In genomic region chr1:38013027-38013588, GRCh38 we compare ENCODE assay signal across 1 cellular context.
TF ChIP-seq lines count a peak whose summit lies in the region.

No MANE protein-coding gene starts in this region.

TF ChIP-seq in K562, 482 proteins besides CTCF, POLR2A, EP300 and RAD21 (continued from another document and continues in another):
- TF ChIP-seq, protein P1, sequence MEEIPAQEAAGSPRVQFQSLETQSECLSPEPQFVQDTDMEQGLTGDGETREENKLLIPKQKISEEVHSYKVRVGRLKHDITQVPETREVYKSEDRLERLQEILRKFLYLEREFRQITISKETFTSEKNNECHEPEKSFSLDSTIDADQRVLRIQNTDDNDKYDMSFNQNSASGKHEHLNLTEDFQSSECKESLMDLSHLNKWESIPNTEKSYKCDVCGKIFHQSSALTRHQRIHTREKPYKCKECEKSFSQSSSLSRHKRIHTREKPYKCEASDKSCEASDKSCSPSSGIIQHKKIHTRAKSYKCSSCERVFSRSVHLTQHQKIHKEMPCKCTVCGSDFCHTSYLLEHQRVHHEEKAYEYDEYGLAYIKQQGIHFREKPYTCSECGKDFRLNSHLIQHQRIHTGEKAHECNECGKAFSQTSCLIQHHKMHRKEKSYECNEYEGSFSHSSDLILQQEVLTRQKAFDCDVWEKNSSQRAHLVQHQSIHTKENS (CRISPR knock-in tag; IDR thresholded peaks at IDR 0.05): no peak
- TF ChIP-seq FOXK1 (CRISPR knock-in tag; IDR thresholded peaks at IDR 0.05; ENCODE audit: borderline replicate concordance) (no peak), ZNF766 (CRISPR knock-in tag; conservative IDR thresholded peaks at IDR 0.05) (no peak), ZFP1 (CRISPR knock-in tag; IDR thresholded peaks at IDR 0.05) (no peak), BCL6 (CRISPR knock-in tag; IDR thresholded peaks at IDR 0.05) (no peak), MTA1 (IDR thresholded peaks at IDR 0.05; ENCODE audit: borderline replicate concordance) (no peak), CBX1 (IDR thresholded peaks at IDR 0.05; ENCODE audit: low read depth) (peak; percentile 21; the same call in 1 of the 2 replicates), HBP1 (CRISPR knock-in tag; IDR thresholded peaks at IDR 0.05) (0 out of 2 replicates have a peak, but pooled peaks have one; percentile 0), ZFP36 (IDR thresholded peaks at IDR 0.05; ENCODE audit: low read depth, low read length, partially characterized antibody) (no peak), POLR3G (IDR thresholded peaks at IDR 0.05; ENCODE audit: extremely low read depth, insufficient read length, insufficient replicate concordance) (no peak), CBX5 (IDR thresholded peaks at IDR 0.05; ENCODE audit: borderline replicate concordance, low read depth) (no peak), ZNF445 (CRISPR knock-in tag; IDR thresholded peaks at IDR 0.05; ENCODE audit: low read depth) (no peak), TCF7L2 (IDR thresholded peaks at IDR 0.05; ENCODE audit: low read depth, low read length) (no peak), ZFX (CRISPR knock-in tag; IDR thresholded peaks at IDR 0.05) (no peak), CHD2 (IDR thresholded peaks at IDR 0.05; ENCODE audit: low read depth, low read length) (no peak), ZNF512 (tag; IDR thresholded peaks at IDR 0.05) (no peak), HEY1 (CRISPR knock-in tag; IDR thresholded peaks at IDR 0.05; ENCODE audit: borderline replicate concordance) (no peak), ETV6 (IDR thresholded peaks at IDR 0.05; ENCODE audit: borderline replicate concordance in 1 of 2, low read depth in 2 of 2, low read length in 1 of 2) (no peak), ETV6 (CRISPR knock-in tag; IDR thresholded peaks at IDR 0.05; ENCODE audit: borderline replicate concordance) (0 out of 2 replicates have a peak, but pooled peaks have one; percentile 7), SMARCA4 (IDR thresholded peaks at IDR 0.05) (peak; percentile 41; the same call in 1 of the 2 replicates), ZNF212 (CRISPR knock-in tag; IDR thresholded peaks at IDR 0.05) (no peak), NUFIP1 (IDR thresholded peaks at IDR 0.05; ENCODE audit: partially characterized antibody) (no peak), POU5F1 (IDR thresholded peaks at IDR 0.05; ENCODE audit: borderline replicate concordance, low read depth, low read length, partially characterized antibody) (no peak), FIP1L1 (IDR thresholded peaks at IDR 0.05; ENCODE audit: low read depth, low read length, poor library complexity, severe bottlenecking) (no peak), ZNF551 (CRISPR knock-in tag; IDR thresholded peaks at IDR 0.05) (no peak), NR4A1 (CRISPR knock-in tag; IDR thresholded peaks at IDR 0.05) (no peak), NR4A1 (tag; IDR thresholded peaks at IDR 0.05) (no peak), HMGXB4 (CRISPR knock-in tag; IDR thresholded peaks at IDR 0.05) (no peak), TEAD4 (IDR thresholded peaks at IDR 0.05; ENCODE audit: low read length) (peak; percentile 20; the same call in 1 of the 2 replicates), TEAD4 (CRISPR knock-in tag; IDR thresholded peaks at IDR 0.05; ENCODE audit: borderline replicate concordance) (no peak), HSF4 (CRISPR knock-in tag; IDR thresholded peaks at IDR 0.05; ENCODE audit: borderline replicate concordance) (no peak), NFE2L1 (tag; IDR thresholded peaks at IDR 0.05; ENCODE audit: borderline replicate concordance, low read depth) (no peak), ARHGAP35 (IDR thresholded peaks at IDR 0.05; ENCODE audit: partially characterized antibody) (no peak), CSDE1 (IDR thresholded peaks at IDR 0.05) (no peak), THRAP3 (IDR thresholded peaks at IDR 0.05; ENCODE audit: borderline replicate concordance) (no peak), ZBTB26 (CRISPR knock-in tag; IDR thresholded peaks at IDR 0.05) (no peak), HMGN3 (IDR thresholded peaks at IDR 0.05; ENCODE audit: borderline replicate concordance, extremely low read depth, insufficient read length, low read depth, low read length) (no peak), TRIM28 (IDR thresholded peaks at IDR 0.05) (no peak), DEAF1 (CRISPR knock-in tag; IDR thresholded peaks at IDR 0.05) (no peak), BRD4 (IDR thresholded peaks at IDR 0.05) (no peak)
- TF ChIP-seq, protein P2, sequence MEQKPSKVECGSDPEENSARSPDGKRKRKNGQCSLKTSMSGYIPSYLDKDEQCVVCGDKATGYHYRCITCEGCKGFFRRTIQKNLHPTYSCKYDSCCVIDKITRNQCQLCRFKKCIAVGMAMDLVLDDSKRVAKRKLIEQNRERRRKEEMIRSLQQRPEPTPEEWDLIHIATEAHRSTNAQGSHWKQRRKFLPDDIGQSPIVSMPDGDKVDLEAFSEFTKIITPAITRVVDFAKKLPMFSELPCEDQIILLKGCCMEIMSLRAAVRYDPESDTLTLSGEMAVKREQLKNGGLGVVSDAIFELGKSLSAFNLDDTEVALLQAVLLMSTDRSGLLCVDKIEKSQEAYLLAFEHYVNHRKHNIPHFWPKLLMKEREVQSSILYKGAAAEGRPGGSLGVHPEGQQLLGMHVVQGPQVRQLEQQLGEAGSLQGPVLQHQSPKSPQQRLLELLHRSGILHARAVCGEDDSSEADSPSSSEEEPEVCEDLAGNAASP (IDR thresholded peaks at IDR 0.05): no peak
- TF ChIP-seq, protein P3, sequence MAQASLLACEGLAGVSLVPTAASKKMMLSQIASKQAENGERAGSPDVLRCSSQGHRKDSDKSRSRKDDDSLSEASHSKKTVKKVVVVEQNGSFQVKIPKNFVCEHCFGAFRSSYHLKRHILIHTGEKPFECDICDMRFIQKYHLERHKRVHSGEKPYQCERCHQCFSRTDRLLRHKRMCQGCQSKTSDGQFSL (CRISPR knock-in tag; IDR thresholded peaks at IDR 0.05): peak; percentile 22; the same call in 1 of the 2 replicates
- TF ChIP-seq, protein P3 (tag; IDR thresholded peaks at IDR 0.05): no peak
- TF ChIP-seq, protein P4, sequence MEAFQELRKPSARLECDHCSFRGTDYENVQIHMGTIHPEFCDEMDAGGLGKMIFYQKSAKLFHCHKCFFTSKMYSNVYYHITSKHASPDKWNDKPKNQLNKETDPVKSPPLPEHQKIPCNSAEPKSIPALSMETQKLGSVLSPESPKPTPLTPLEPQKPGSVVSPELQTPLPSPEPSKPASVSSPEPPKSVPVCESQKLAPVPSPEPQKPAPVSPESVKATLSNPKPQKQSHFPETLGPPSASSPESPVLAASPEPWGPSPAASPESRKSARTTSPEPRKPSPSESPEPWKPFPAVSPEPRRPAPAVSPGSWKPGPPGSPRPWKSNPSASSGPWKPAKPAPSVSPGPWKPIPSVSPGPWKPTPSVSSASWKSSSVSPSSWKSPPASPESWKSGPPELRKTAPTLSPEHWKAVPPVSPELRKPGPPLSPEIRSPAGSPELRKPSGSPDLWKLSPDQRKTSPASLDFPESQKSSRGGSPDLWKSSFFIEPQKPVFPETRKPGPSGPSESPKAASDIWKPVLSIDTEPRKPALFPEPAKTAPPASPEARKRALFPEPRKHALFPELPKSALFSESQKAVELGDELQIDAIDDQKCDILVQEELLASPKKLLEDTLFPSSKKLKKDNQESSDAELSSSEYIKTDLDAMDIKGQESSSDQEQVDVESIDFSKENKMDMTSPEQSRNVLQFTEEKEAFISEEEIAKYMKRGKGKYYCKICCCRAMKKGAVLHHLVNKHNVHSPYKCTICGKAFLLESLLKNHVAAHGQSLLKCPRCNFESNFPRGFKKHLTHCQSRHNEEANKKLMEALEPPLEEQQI (IDR thresholded peaks at IDR 0.05): no peak
- TF ChIP-seq, protein P5, sequence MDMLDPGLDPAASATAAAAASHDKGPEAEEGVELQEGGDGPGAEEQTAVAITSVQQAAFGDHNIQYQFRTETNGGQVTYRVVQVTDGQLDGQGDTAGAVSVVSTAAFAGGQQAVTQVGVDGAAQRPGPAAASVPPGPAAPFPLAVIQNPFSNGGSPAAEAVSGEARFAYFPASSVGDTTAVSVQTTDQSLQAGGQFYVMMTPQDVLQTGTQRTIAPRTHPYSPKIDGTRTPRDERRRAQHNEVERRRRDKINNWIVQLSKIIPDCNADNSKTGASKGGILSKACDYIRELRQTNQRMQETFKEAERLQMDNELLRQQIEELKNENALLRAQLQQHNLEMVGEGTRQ (CRISPR knock-in tag; IDR thresholded peaks at IDR 0.05): no peak
- TF ChIP-seq, protein P6, sequence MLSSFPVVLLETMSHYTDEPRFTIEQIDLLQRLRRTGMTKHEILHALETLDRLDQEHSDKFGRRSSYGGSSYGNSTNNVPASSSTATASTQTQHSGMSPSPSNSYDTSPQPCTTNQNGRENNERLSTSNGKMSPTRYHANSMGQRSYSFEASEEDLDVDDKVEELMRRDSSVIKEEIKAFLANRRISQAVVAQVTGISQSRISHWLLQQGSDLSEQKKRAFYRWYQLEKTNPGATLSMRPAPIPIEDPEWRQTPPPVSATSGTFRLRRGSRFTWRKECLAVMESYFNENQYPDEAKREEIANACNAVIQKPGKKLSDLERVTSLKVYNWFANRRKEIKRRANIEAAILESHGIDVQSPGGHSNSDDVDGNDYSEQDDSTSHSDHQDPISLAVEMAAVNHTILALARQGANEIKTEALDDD (IDR thresholded peaks at IDR 0.05): no peak
